In the genomic region with DNA sequence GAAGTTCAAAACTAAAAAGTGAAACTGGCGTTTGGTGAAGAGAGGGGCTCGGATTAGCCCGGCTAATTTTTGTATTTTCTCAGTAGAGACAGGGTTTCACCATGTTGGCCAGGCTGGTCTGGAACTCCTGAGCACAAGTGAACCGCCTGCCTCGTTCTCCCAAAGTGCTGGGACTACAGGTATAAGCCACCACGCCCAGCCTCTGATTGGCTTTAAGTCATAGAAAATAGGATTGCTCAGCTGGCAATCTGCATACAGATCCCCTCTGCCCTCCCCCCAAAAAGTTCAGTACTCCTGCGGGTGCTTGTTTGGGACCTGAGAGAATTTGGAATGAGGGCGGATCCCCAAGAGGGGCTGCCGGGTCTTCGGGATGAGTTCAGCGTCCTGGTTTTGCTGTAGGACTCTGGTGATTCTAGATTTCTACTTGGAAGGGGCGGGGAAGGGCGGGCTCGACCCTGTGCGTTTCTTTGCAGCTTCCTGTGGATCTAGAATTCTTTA, we compare ENCODE assay signal across 8 cellular contexts. TPM values are rescaled to one million over a fixed set of nuclear protein-coding genes. Genes with fewer than 3 reads are reported as not detected.
A peak's percentile ranks its signal among the peaks of the same experiment; 100 is the strongest.
DNase-seq lines count a peak whose midpoint lies in the region; ATAC-seq, FAIRE-seq and TF ChIP-seq lines count a peak whose summit lies in the region.

No MANE protein-coding gene starts in this region.

- no peaks in the 10 kb centered on the region for H3K9me3 Mint-ChIP-seq in astrocyte (ENCODE audit: unreplicated experiment)

- H3K36me3 Mint-ChIP-seq in astrocyte (ENCODE audit: low read depth, unreplicated experiment), result no peaks in the 10 kb centered on the region

- H3K9me3 ChIP-seq in right atrium auricular region (no peaks in the 10 kb centered on the region), astrocyte (ENCODE audit: insufficient read depth, low read depth, low read length) (no peaks in the 10 kb centered on the region), lower lobe of right lung (no peaks in the 10 kb centered on the region)

- no peak overlapping the region for H3K27ac Mint-ChIP-seq in astrocyte (ENCODE audit: unreplicated experiment)

- DNase-seq in right atrium auricular region (ENCODE audit: low spot score) (no peak), left cardiac atrium (no peak), astrocyte (ENCODE audit: low read depth) (no peak), lower lobe of right lung (no peak), HTR-8/SVneo (ENCODE audit: insufficient read length, low spot score) (no peak), NCI-H2029 treated with DMSO at 0.1 percent for 48 hours (lab: John Stamatoyannopoulos, UW) (no peak)

- H3K27me3 ChIP-seq in right atrium auricular region (no peaks in the 10 kb centered on the region), astrocyte (ENCODE audit: insufficient read depth, low read length) (no peaks in the 10 kb centered on the region), lower lobe of right lung (ENCODE audit: low read depth) (no peaks in the 10 kb centered on the region)

- peak overlapping the region; percentile 63 for H3K9ac ChIP-seq in astrocyte (ENCODE audit: low read length)

- TF ChIP-seq CTCF in right atrium auricular region (IDR thresholded peaks at IDR 0.05) (no peak), astrocyte (IDR thresholded peaks at IDR 0.05; ENCODE audit: insufficient read depth, low read depth, low read length) (no peak), lower lobe of right lung (IDR thresholded peaks at IDR 0.05) (no peak)

- H3K27ac ChIP-seq in right atrium auricular region, result peak overlapping the region; percentile 33 to 73
- no peak overlapping the region for H3K27ac ChIP-seq in astrocyte (ENCODE audit: low read depth, low read length)
- peak overlapping the region; percentile 77 for H3K27ac ChIP-seq in lower lobe of right lung
- no peak overlapping the region for H3K27ac ChIP-seq in urinary bladder (ENCODE audit: low read depth)

- H3K79me2 ChIP-seq in astrocyte (ENCODE audit: insufficient read depth, low read length), result peaks cover 10% of the 10 kb centered on the region

- H2AFZ ChIP-seq in astrocyte (ENCODE audit: low read depth, low read length), result peak overlapping the region; percentile 69

- H3K4me1 ChIP-seq in right atrium auricular region, result no peaks in the 10 kb centered on the region
- H3K4me1 ChIP-seq in astrocyte (ENCODE audit: insufficient read depth, low read length), result peaks cover 4% of the 10 kb centered on the region
- H3K4me1 ChIP-seq in lower lobe of right lung, result no peaks in the 10 kb centered on the region
- no peaks in the 10 kb centered on the region for H3K4me1 ChIP-seq in urinary bladder (ENCODE audit: insufficient read depth)

- H3K27me3 Mint-ChIP-seq in astrocyte (ENCODE audit: low read depth, unreplicated experiment), result no peaks in the 10 kb centered on the region

- H3K4me1 Mint-ChIP-seq in astrocyte (ENCODE audit: low read depth, unreplicated experiment), result no peaks in the 10 kb centered on the region

- WGBS in urinary bladder, result 3% methylated on average over 15 of the region's 15 CpGs

- H3K4me3 ChIP-seq in right atrium auricular region, result peak overlapping the region; percentile 49 to 66
- peak overlapping the region; percentile 52 for H3K4me3 ChIP-seq in astrocyte (ENCODE audit: insufficient read depth, low read depth, low read length)
- peak overlapping the region; percentile 66 for H3K4me3 ChIP-seq in lower lobe of right lung
- peak overlapping the region; percentile 79 for H3K4me3 ChIP-seq in urinary bladder (ENCODE audit: low read depth, low read length)

- ATAC-seq in left cardiac atrium (no peak), lower lobe of right lung (peak in 1 of 2 donors; percentile 15), HG02981 (IDR thresholded peaks at IDR 0.05; ENCODE audit: unreplicated experiment) (no peak)

- peaks cover 11% of the 10 kb centered on the region for H4K20me1 ChIP-seq in astrocyte (ENCODE audit: insufficient read depth, low read length)

- H3K36me3 ChIP-seq in right atrium auricular region (no peaks in the 10 kb centered on the region), astrocyte (ENCODE audit: insufficient read depth, low read length) (no peaks in the 10 kb centered on the region), lower lobe of right lung (no peaks in the 10 kb centered on the region), urinary bladder (ENCODE audit: insufficient read depth) (no peaks in the 10 kb centered on the region)

- peak overlapping the region; percentile 83 for H3K4me3 Mint-ChIP-seq in astrocyte (ENCODE audit: unreplicated experiment)

- intact Hi-C loops in left cardiac atrium (cut with DNase I) (no loop called here), lower lobe of right lung (cut with DNase I) (no loop called here)

- peak overlapping the region; percentile 85 for H3K4me2 ChIP-seq in astrocyte (ENCODE audit: low read length)

- no peak for FAIRE-seq in astrocyte (lab: Jason Lieb, UNC)
- no peak for FAIRE-seq in HTR-8/SVneo (lab: Jason Lieb, UNC)

RNA-seq across cellular contexts. Expression of a gene that starts 0.5 kb away (rescaled TPM):
- total RNA-seq in right atrium auricular region, result 1 to 10 TPM; 2.6 to 7.4 TPM
- 1 to 10 TPM; 6.2 to 8.9 TPM for total RNA-seq in left cardiac atrium
- total RNA-seq in astrocyte, result 19.8 and 27.3 TPM in 2 replicates
- 27.3 TPM for total RNA-seq in lower lobe of right lung
- total RNA-seq in urinary bladder, result 8.3 TPM
- 3.4 TPM for polyA plus RNA-seq in urinary bladder

Comparison
In these comparisons a context has a peak if more than half of its experiments do, and no peak if none do; other contexts are left out.
1. H3K27ac ChIP-seq: peak in right atrium auricular region (2 of 2) and lower lobe of right lung (single experiment); none in astrocyte (single experiment) and urinary bladder (single experiment).
2. Peak in every context shown above with its lines, with median percentiles within 50 percentile points of each other: H3K4me3 ChIP-seq.